ENCODE assay signal across 17 cellular contexts in the genomic region with DNA sequence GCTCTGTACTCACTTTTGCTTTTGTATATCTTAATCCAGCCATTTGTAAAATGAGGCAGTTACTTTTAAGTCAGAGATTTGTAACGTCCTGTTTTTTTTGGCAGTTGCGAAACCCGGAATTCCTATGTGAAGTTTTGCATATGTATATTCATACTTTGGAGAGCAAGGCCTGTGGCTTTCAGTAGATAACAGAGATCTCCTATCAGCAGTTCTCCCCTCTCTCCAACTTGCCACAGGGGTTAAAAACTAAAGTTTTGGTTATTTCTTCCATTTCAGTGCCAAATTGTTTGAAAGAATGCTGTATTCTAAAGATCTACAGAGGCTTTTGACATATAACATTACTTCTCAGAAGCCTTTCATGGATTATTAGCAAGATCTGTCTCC.
DNase-seq lines count a peak whose midpoint lies in the region; ATAC-seq, FAIRE-seq and TF ChIP-seq lines count a peak whose summit lies in the region.
"Had no signal": no experiment of that assay in that cellular context is flagged by ENCODE, and none has a peak within 500 bp of the region (broad histone marks: within the 10 kb centered on the region; RNA-seq: fewer than 3 reads in every experiment).

No MANE protein-coding gene starts in this region.

- no peak overlapping the region for H3K4me2 ChIP-seq in K562 (ENCODE audit: insufficient read depth, low read length)

- CTCF ChIA-PET in K562 (lab: Yijun Ruan, JAX; ENCODE audit: low intra/inter-chr PET ratio): no interaction called here

- H4K20me1 ChIP-seq in K562 (replicated peaks; ENCODE audit: control insufficient read depth, insufficient read depth, low read length): no peaks in the 10 kb centered on the region

- peaks cover 9% of the 10 kb centered on the region; the same call in 1 of the 3 replicates for H3K79me2 ChIP-seq in K562 (ENCODE audit: control insufficient read depth, insufficient read depth, low read length)

- no peak for FAIRE-seq in K562 (lab: Jason Lieb, UNC)
- FAIRE-seq: D721Med had no signal

- DNase-seq in AG08396 (ENCODE audit: low spot score) (peak; percentile 7), M059J (ENCODE audit: low read depth) (peak; percentile 6), K562 (ENCODE audit: extremely low read depth in 1 of 4, low spot score in 3 of 4) (peak in 1 of 4 experiments; percentile 22), iris pigment epithelial cell (ENCODE audit: low read depth) (peak; percentile 93)
- no peak for DNase-seq in activated naive CD4-positive, alpha-beta T cell (lab: John Stamatoyannopoulos, UW)
- DNase-seq in NK-92 treated with Interleukin-12 subunit alpha and Interleukin-12 subunit beta, amount 100 ng/mL, for 24 hours (lab: John Stamatoyannopoulos, UW): no peak
- DNase-seq: activated CD4-positive, alpha-beta T cell treated with anti-CD3 and anti-CD28 coated beads, Interleukin-2, amount 10 ng/mL, durations not matched to agents 7 days and 5 days; activated T-cell treated with anti-CD3 and anti-CD28 coated beads, Interleukin-2, amount 50 U/mL, for 4 hours; NCI-H1436; NCI-H510A; PC-3; thyroid gland had no signal

- POLR2A ChIA-PET in K562 (lab: Yijun Ruan, JAX): interaction anchor here (1.2 to 1.3 kb wide), 2 partner anchors 13 to 22 kb away, joined by 3 to 4 read pairs; no protein-coding TSS in a partner anchor

- in situ Hi-C loops in K562 (cut with MboI): no loop called here

- H3K27ac ChIP-seq in K562 (ENCODE audit: extremely low read depth, low read depth, low read length): peak overlapping the region; percentile 19; the same call in 1 of the 3 replicates
- H3K27ac ChIP-seq: gastroesophageal sphincter, thyroid gland had no signal

- no peaks in the 10 kb centered on the region for H3K9me1 ChIP-seq in K562 (ENCODE audit: control insufficient read depth, insufficient read depth, low read length)

- BruUV-seq in K562 (replicated peaks; lab: Mats Ljungman, UMichigan): no TSS peak

- ATAC-seq in K562 (peak; percentile 51), GM21526 (IDR thresholded peaks at IDR 0.05; ENCODE audit: low FRiP score, unreplicated experiment) (no peak), GM18519 (IDR thresholded peaks at IDR 0.05; ENCODE audit: low FRiP score, unreplicated experiment) (no peak)
- ATAC-seq: activated T-cell treated with anti-CD3 and anti-CD28 coated beads, Interleukin-2, amount 50 U/mL, for 4 hours; gastroesophageal sphincter; HCT116; PC-3 had no signal

- no peak overlapping the region for H3K9ac ChIP-seq in K562 (ENCODE audit: insufficient read depth in 1 of 2, low read depth in 2 of 2, low read length in 2 of 2)

- no peaks in the 10 kb centered on the region for H3K27me3 ChIP-seq in K562 (ENCODE audit: control insufficient read depth in 2 of 2, insufficient read depth in 2 of 2, low read length in 2 of 2)
- H3K27me3 ChIP-seq: gastroesophageal sphincter, thyroid gland had no signal

- H3K4me3 ChIP-seq in K562: no peak overlapping the region
- H3K4me3 ChIP-seq: gastroesophageal sphincter, thyroid gland had no signal

- no peak for TF ChIP-seq POLR2A in K562 (conservative IDR thresholded peaks at IDR 0.05)

- 15% methylated on average over 3 of the region's 3 CpGs for WGBS in K562 (ENCODE audit: insufficient coverage, low coverage, missing lambda C conversion rate)

- H3K36me3 ChIP-seq in K562 (ENCODE audit: control insufficient read depth, insufficient read depth, low read length): 0 out of 3 replicates have a peak, but pooled peaks cover 3% of the 10 kb centered on the region
- H3K36me3 ChIP-seq: thyroid gland had no signal

- TF ChIP-seq CTCF in K562 (IDR thresholded peaks at IDR 0.05 in 2 of 3, conservative IDR thresholded peaks at IDR 0.05 in 1 of 3; ENCODE audit: insufficient read depth in 2 of 3, low read depth in 1 of 3, low read length in 3 of 3): no peak

- H3K9me3 ChIP-seq in K562 (replicated peaks; ENCODE audit: control insufficient read depth, insufficient read depth, low read depth, low read length): 0 out of 2 replicates have a peak, but pooled peaks cover 2% of the 10 kb centered on the region
- H3K9me3 ChIP-seq: thyroid gland had no signal

- H3K4me1 ChIP-seq in K562 (replicated peaks in 1 of 2; ENCODE audit: control insufficient read depth in 2 of 2, insufficient read depth in 2 of 2, low read length in 2 of 2): peaks cover 0 to 15% of the 10 kb centered on the region in 2 experiments; a peak in 3 of 5 replicates
- H3K4me1 ChIP-seq: thyroid gland had no signal

- TF ChIP-seq EP300 in K562 (IDR thresholded peaks at IDR 0.05; ENCODE audit: low read length): peak; percentile 67; the same call in 1 of the 2 replicates

- no peak for TF ChIP-seq RAD21 in K562 (CRISPR knock-in tag; conservative IDR thresholded peaks at IDR 0.05 in 1 of 2, IDR thresholded peaks at IDR 0.05 in 1 of 2)

- intact Hi-C loops in K562 (cut with micrococcal nuclease): no loop called here

- H2AFZ ChIP-seq in K562 (ENCODE audit: low read depth, low read length): no peak overlapping the region

TF ChIP-seq in K562, 482 proteins besides CTCF, POLR2A, EP300 and RAD21 (continues in another document):
- TF ChIP-seq PRPF4 (IDR thresholded peaks at IDR 0.05; ENCODE audit: insufficient read depth, low read depth, low read length, poor library complexity, severe bottlenecking) (no peak), PHF8 (IDR thresholded peaks at IDR 0.05; ENCODE audit: borderline replicate concordance, low read length) (no peak), ZNF778 (CRISPR knock-in tag; IDR thresholded peaks at IDR 0.05) (no peak), ARID1B (IDR thresholded peaks at IDR 0.05) (peak; percentile 22; the same call in 1 of the 2 replicates), ZNF764 (CRISPR knock-in tag; IDR thresholded peaks at IDR 0.05; ENCODE audit: low read depth) (no peak), MYBL2 (IDR thresholded peaks at IDR 0.05; ENCODE audit: low read depth) (peak; percentile 14; the same call in 1 of the 2 replicates), MYBL2 (CRISPR knock-in tag; IDR thresholded peaks at IDR 0.05; ENCODE audit: borderline replicate concordance) (no peak), FOXO4 (CRISPR knock-in tag; IDR thresholded peaks at IDR 0.05) (no peak), CEBPB (tag; IDR thresholded peaks at IDR 0.05) (peak; percentile 96), MTA2 (IDR thresholded peaks at IDR 0.05; ENCODE audit: low read depth) (no peak), ETS2 (tag; IDR thresholded peaks at IDR 0.05; ENCODE audit: borderline replicate concordance, poor library complexity, severe bottlenecking) (no peak), KDM4B (IDR thresholded peaks at IDR 0.05; ENCODE audit: borderline replicate concordance in 2 of 2, low read depth in 1 of 2) (no peak), FUS (optimal IDR thresholded peaks at IDR 0.05; ENCODE audit: low read depth, low read length) (no peak), PHB (CRISPR knock-in tag; IDR thresholded peaks at IDR 0.05) (no peak), CEBPG (CRISPR knock-in tag; IDR thresholded peaks at IDR 0.05) (no peak), CEBPG (tag; conservative IDR thresholded peaks at IDR 0.05 in 1 of 2, IDR thresholded peaks at IDR 0.05 in 1 of 2) (peak; percentile 74 to 88), ZBTB49 (CRISPR knock-in tag; IDR thresholded peaks at IDR 0.05; ENCODE audit: borderline replicate concordance) (no peak), CREM (IDR thresholded peaks at IDR 0.05; ENCODE audit: low read depth) (no peak)
- TF ChIP-seq, protein P1, sequence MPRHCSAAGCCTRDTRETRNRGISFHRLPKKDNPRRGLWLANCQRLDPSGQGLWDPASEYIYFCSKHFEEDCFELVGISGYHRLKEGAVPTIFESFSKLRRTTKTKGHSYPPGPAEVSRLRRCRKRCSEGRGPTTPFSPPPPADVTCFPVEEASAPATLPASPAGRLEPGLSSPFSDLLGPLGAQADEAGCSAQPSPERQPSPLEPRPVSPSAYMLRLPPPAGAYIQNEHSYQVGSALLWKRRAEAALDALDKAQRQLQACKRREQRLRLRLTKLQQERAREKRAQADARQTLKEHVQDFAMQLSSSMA (CRISPR knock-in tag; IDR thresholded peaks at IDR 0.05): no peak

Comparison
In these comparisons a context has a peak if more than half of its experiments do, and no peak if none do; other contexts are left out.
1. DNase-seq: peak in AG08396 (single experiment), M059J (single experiment) and iris pigment epithelial cell (single experiment); none in activated naive CD4-positive, alpha-beta T cell (0 of 4) and NK-92 treated with Interleukin-12 subunit alpha and Interleukin-12 subunit beta, amount 100 ng/mL, for 24 hours (single experiment).